Comparison of ENCODE assay signal across 1 cellular context in the genomic region with DNA sequence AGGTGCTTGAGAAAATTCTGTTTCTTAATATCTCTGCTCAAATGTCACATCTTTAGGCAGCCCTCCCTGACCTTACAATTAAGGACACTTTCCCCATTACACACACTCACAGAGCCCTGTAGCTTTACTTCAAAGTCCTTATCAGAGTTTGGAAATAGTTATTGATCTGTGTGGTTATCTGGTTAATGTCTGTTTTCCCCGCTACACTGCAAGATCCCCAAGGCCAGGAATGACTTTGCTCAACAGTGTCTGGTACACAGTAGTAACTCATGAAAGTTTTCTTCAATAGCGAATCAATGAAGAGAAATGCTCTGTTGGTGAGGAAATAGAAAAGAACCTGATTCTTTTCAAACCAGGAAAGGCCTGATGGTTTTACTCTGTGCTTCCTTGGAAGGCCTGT.
TF ChIP-seq lines count a peak whose summit lies in the region.

No MANE protein-coding gene starts in this region.

TF ChIP-seq in HepG2, 621 proteins besides CTCF, POLR2A, EP300 and RAD21 (continued from another document and continues in another):
- TF ChIP-seq, protein P1, sequence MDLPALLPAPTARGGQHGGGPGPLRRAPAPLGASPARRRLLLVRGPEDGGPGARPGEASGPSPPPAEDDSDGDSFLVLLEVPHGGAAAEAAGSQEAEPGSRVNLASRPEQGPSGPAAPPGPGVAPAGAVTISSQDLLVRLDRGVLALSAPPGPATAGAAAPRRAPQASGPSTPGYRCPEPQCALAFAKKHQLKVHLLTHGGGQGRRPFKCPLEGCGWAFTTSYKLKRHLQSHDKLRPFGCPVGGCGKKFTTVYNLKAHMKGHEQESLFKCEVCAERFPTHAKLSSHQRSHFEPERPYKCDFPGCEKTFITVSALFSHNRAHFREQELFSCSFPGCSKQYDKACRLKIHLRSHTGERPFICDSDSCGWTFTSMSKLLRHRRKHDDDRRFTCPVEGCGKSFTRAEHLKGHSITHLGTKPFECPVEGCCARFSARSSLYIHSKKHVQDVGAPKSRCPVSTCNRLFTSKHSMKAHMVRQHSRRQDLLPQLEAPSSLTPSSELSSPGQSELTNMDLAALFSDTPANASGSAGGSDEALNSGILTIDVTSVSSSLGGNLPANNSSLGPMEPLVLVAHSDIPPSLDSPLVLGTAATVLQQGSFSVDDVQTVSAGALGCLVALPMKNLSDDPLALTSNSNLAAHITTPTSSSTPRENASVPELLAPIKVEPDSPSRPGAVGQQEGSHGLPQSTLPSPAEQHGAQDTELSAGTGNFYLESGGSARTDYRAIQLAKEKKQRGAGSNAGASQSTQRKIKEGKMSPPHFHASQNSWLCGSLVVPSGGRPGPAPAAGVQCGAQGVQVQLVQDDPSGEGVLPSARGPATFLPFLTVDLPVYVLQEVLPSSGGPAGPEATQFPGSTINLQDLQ (CRISPR knock-in tag; IDR thresholded peaks at IDR 0.05), result no peak
- TF ChIP-seq ZNF292 (CRISPR knock-in tag; IDR thresholded peaks at IDR 0.05; ENCODE audit: borderline replicate concordance, low read depth) (peak; percentile 60; the same call in 1 of the 2 replicates), ZNF790 (CRISPR knock-in tag; IDR thresholded peaks at IDR 0.05; ENCODE audit: borderline replicate concordance) (no peak), ZNF83 (CRISPR knock-in tag; IDR thresholded peaks at IDR 0.05; ENCODE audit: borderline replicate concordance) (no peak), ZNF550 (CRISPR knock-in tag; IDR thresholded peaks at IDR 0.05; ENCODE audit: borderline replicate concordance) (no peak), MEF2D (CRISPR knock-in tag; IDR thresholded peaks at IDR 0.05) (peak; percentile 42; the same call in 1 of the 2 replicates), ZFP90 (CRISPR knock-in tag; IDR thresholded peaks at IDR 0.05; ENCODE audit: borderline replicate concordance) (0 out of 2 replicates have a peak, but pooled peaks have one; percentile 29), TOE1 (CRISPR knock-in tag; IDR thresholded peaks at IDR 0.05) (no peak), ISL2 (CRISPR knock-in tag; IDR thresholded peaks at IDR 0.05) (peak; percentile 98), MAF1 (CRISPR knock-in tag; IDR thresholded peaks at IDR 0.05; ENCODE audit: borderline replicate concordance) (no peak), BRD4 (CRISPR knock-in tag; IDR thresholded peaks at IDR 0.05) (no peak), SOX5 (CRISPR knock-in tag; IDR thresholded peaks at IDR 0.05; ENCODE audit: borderline replicate concordance) (peak; percentile 68; the same call in 1 of the 2 replicates), ZNF598 (CRISPR knock-in tag; IDR thresholded peaks at IDR 0.05; ENCODE audit: borderline replicate concordance) (no peak), ZNF850 (CRISPR knock-in tag; conservative IDR thresholded peaks at IDR 0.05) (no peak), LCORL (IDR thresholded peaks at IDR 0.05) (no peak), LCORL (CRISPR knock-in tag; IDR thresholded peaks at IDR 0.05) (peak; percentile 31; the same call in 1 of the 2 replicates), NKX3-1 (CRISPR knock-in tag; IDR thresholded peaks at IDR 0.05) (0 out of 2 replicates have a peak, but pooled peaks have one; percentile 28), POLR2AphosphoS5 (IDR thresholded peaks at IDR 0.05; ENCODE audit: low read depth, low read length) (no peak), CREB1 (IDR thresholded peaks at IDR 0.05) (no peak), CREB1 (CRISPR knock-in tag; IDR thresholded peaks at IDR 0.05) (peak; percentile 65), GLI4 (CRISPR knock-in tag; IDR thresholded peaks at IDR 0.05; ENCODE audit: borderline replicate concordance) (no peak), ZNF589 (CRISPR knock-in tag; conservative IDR thresholded peaks at IDR 0.05) (no peak), TGIF2 (CRISPR knock-in tag; IDR thresholded peaks at IDR 0.05) (no peak), HOXA3 (CRISPR knock-in tag; IDR thresholded peaks at IDR 0.05) (peak; percentile 53), GATAD1 (CRISPR knock-in tag; IDR thresholded peaks at IDR 0.05) (no peak), KAT7 (CRISPR knock-in tag; IDR thresholded peaks at IDR 0.05; ENCODE audit: borderline replicate concordance) (0 out of 2 replicates have a peak, but pooled peaks have one; percentile 43), ZFP41 (CRISPR knock-in tag; IDR thresholded peaks at IDR 0.05; ENCODE audit: borderline replicate concordance) (no peak), KAT8 (CRISPR knock-in tag; IDR thresholded peaks at IDR 0.05) (peak; percentile 42; the same call in 1 of the 2 replicates), ZNF331 (CRISPR knock-in tag; IDR thresholded peaks at IDR 0.05) (peak; percentile 94), MAFK (conservative IDR thresholded peaks at IDR 0.05 in 1 of 2, IDR thresholded peaks at IDR 0.05 in 1 of 2; ENCODE audit: low read length in 2 of 2) (no peak), NAIF1 (CRISPR knock-in tag; IDR thresholded peaks at IDR 0.05; ENCODE audit: borderline replicate concordance) (no peak), GTF3A (CRISPR knock-in tag; conservative IDR thresholded peaks at IDR 0.05) (no peak), FOXK2 (IDR thresholded peaks at IDR 0.05) (no peak), PHF21A (CRISPR knock-in tag; IDR thresholded peaks at IDR 0.05) (peak; percentile 48; the same call in 1 of the 2 replicates), ZNF431 (CRISPR knock-in tag; IDR thresholded peaks at IDR 0.05; ENCODE audit: borderline replicate concordance, low read depth) (no peak), ZFP37 (CRISPR knock-in tag; IDR thresholded peaks at IDR 0.05; ENCODE audit: borderline replicate concordance) (no peak), ZFP82 (CRISPR knock-in tag; IDR thresholded peaks at IDR 0.05; ENCODE audit: borderline replicate concordance) (no peak), HOXA5 (CRISPR knock-in tag; IDR thresholded peaks at IDR 0.05) (0 out of 2 replicates have a peak, but pooled peaks have one; percentile 65)
- TF ChIP-seq, protein P2, sequence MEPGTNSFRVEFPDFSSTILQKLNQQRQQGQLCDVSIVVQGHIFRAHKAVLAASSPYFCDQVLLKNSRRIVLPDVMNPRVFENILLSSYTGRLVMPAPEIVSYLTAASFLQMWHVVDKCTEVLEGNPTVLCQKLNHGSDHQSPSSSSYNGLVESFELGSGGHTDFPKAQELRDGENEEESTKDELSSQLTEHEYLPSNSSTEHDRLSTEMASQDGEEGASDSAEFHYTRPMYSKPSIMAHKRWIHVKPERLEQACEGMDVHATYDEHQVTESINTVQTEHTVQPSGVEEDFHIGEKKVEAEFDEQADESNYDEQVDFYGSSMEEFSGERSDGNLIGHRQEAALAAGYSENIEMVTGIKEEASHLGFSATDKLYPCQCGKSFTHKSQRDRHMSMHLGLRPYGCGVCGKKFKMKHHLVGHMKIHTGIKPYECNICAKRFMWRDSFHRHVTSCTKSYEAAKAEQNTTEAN (CRISPR knock-in tag; conservative IDR thresholded peaks at IDR 0.05), result no peak
- TF ChIP-seq, protein P3, sequence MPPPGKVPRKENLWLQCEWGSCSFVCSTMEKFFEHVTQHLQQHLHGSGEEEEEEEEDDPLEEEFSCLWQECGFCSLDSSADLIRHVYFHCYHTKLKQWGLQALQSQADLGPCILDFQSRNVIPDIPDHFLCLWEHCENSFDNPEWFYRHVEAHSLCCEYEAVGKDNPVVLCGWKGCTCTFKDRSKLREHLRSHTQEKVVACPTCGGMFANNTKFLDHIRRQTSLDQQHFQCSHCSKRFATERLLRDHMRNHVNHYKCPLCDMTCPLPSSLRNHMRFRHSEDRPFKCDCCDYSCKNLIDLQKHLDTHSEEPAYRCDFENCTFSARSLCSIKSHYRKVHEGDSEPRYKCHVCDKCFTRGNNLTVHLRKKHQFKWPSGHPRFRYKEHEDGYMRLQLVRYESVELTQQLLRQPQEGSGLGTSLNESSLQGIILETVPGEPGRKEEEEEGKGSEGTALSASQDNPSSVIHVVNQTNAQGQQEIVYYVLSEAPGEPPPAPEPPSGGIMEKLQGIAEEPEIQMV (CRISPR knock-in tag; IDR thresholded peaks at IDR 0.05; ENCODE audit: low read depth), result no peak
- TF ChIP-seq, protein P4, sequence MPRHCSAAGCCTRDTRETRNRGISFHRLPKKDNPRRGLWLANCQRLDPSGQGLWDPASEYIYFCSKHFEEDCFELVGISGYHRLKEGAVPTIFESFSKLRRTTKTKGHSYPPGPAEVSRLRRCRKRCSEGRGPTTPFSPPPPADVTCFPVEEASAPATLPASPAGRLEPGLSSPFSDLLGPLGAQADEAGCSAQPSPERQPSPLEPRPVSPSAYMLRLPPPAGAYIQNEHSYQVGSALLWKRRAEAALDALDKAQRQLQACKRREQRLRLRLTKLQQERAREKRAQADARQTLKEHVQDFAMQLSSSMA (CRISPR knock-in tag; IDR thresholded peaks at IDR 0.05), result no peak
- TF ChIP-seq, protein P5, sequence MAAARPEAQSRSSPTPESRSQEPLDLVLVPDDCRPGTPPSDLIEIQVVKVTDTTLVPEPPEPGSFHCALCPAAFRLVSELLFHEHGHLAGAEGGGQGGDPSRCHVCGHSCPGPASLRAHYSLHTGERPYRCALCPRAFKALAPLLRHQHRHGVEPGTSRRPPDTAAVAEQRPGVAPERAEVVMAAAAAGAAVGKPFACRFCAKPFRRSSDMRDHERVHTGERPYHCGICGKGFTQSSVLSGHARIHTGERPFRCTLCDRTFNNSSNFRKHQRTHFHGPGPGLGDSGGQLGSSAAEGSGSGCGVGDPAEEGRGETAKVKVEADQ (CRISPR knock-in tag; IDR thresholded peaks at IDR 0.05; ENCODE audit: borderline replicate concordance), result no peak
- TF ChIP-seq, protein P6, sequence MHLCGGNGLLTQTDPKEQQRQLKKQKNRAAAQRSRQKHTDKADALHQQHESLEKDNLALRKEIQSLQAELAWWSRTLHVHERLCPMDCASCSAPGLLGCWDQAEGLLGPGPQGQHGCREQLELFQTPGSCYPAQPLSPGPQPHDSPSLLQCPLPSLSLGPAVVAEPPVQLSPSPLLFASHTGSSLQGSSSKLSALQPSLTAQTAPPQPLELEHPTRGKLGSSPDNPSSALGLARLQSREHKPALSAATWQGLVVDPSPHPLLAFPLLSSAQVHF (CRISPR knock-in tag; IDR thresholded peaks at IDR 0.05), result no peak
- TF ChIP-seq, protein P7, sequence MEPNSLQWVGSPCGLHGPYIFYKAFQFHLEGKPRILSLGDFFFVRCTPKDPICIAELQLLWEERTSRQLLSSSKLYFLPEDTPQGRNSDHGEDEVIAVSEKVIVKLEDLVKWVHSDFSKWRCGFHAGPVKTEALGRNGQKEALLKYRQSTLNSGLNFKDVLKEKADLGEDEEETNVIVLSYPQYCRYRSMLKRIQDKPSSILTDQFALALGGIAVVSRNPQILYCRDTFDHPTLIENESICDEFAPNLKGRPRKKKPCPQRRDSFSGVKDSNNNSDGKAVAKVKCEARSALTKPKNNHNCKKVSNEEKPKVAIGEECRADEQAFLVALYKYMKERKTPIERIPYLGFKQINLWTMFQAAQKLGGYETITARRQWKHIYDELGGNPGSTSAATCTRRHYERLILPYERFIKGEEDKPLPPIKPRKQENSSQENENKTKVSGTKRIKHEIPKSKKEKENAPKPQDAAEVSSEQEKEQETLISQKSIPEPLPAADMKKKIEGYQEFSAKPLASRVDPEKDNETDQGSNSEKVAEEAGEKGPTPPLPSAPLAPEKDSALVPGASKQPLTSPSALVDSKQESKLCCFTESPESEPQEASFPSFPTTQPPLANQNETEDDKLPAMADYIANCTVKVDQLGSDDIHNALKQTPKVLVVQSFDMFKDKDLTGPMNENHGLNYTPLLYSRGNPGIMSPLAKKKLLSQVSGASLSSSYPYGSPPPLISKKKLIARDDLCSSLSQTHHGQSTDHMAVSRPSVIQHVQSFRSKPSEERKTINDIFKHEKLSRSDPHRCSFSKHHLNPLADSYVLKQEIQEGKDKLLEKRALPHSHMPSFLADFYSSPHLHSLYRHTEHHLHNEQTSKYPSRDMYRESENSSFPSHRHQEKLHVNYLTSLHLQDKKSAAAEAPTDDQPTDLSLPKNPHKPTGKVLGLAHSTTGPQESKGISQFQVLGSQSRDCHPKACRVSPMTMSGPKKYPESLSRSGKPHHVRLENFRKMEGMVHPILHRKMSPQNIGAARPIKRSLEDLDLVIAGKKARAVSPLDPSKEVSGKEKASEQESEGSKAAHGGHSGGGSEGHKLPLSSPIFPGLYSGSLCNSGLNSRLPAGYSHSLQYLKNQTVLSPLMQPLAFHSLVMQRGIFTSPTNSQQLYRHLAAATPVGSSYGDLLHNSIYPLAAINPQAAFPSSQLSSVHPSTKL (CRISPR knock-in tag; IDR thresholded peaks at IDR 0.05), result peak; percentile 84
- TF ChIP-seq, protein P8, sequence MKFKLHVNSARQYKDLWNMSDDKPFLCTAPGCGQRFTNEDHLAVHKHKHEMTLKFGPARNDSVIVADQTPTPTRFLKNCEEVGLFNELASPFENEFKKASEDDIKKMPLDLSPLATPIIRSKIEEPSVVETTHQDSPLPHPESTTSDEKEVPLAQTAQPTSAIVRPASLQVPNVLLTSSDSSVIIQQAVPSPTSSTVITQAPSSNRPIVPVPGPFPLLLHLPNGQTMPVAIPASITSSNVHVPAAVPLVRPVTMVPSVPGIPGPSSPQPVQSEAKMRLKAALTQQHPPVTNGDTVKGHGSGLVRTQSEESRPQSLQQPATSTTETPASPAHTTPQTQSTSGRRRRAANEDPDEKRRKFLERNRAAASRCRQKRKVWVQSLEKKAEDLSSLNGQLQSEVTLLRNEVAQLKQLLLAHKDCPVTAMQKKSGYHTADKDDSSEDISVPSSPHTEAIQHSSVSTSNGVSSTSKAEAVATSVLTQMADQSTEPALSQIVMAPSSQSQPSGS (CRISPR knock-in tag; IDR thresholded peaks at IDR 0.05), result peak; percentile 58; the same call in 1 of the 2 replicates
- TF ChIP-seq, protein P9, sequence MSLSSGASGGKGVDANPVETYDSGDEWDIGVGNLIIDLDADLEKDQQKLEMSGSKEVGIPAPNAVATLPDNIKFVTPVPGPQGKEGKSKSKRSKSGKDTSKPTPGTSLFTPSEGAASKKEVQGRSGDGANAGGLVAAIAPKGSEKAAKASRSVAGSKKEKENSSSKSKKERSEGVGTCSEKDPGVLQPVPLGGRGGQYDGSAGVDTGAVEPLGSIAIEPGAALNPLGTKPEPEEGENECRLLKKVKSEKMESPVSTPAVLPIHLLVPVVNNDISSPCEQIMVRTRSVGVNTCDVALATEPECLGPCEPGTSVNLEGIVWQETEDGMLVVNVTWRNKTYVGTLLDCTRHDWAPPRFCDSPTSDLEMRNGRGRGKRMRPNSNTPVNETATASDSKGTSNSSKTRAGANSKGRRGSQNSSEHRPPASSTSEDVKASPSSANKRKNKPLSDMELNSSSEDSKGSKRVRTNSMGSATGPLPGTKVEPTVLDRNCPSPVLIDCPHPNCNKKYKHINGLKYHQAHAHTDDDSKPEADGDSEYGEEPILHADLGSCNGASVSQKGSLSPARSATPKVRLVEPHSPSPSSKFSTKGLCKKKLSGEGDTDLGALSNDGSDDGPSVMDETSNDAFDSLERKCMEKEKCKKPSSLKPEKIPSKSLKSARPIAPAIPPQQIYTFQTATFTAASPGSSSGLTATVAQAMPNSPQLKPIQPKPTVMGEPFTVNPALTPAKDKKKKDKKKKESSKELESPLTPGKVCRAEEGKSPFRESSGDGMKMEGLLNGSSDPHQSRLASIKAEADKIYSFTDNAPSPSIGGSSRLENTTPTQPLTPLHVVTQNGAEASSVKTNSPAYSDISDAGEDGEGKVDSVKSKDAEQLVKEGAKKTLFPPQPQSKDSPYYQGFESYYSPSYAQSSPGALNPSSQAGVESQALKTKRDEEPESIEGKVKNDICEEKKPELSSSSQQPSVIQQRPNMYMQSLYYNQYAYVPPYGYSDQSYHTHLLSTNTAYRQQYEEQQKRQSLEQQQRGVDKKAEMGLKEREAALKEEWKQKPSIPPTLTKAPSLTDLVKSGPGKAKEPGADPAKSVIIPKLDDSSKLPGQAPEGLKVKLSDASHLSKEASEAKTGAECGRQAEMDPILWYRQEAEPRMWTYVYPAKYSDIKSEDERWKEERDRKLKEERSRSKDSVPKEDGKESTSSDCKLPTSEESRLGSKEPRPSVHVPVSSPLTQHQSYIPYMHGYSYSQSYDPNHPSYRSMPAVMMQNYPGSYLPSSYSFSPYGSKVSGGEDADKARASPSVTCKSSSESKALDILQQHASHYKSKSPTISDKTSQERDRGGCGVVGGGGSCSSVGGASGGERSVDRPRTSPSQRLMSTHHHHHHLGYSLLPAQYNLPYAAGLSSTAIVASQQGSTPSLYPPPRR (CRISPR knock-in tag; IDR thresholded peaks at IDR 0.05; ENCODE audit: borderline replicate concordance), result peak; percentile 82; the same call in 1 of the 2 replicates
